In the genomic region with DNA sequence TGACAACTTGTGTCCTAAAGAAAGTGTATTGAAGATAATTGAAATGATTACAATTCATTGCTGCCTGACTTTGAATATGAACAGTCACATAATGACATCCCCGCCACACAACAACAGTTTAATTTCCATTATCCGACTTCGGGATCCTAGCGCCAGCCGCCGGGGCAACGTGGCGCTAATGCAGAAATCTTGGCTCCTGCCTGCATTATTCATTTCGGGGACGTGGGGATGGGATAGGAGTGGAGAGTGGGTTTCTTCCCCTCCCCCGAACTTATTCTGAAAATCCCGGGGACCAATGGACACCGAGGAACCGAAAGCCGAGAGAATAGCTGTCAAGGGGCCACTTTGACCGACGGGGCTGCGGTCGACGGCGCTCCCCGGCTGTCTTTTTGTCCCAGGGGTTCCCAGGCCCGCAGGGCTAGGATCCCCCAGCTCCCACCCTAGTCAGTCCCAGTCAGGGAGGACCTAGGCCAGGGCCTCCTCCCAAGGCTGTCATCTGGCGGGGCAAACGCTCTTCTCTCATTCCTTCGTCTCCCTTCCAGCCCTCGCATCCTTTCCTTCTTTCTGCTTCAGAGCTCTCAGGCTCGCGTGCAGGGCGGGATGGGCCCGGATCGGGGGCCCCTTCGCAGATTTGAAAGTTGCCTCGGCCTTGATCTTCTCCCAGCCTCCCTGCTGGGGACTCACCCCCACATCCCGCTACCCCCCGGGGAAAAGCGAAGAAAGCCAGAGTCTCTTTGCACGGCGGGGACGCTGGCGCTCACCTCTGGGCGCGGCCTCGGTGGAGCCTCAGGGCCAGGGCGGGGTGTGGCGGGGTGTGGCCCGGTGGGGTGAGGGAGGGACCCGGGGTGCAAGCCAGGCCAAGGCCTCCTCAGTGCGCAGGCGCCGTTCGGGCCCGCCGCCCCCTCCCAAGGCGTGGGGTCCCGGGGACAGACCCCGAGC, we compare ENCODE assay signal across 2 cellular contexts.
TF ChIP-seq lines count a peak whose summit lies in the region.

No MANE protein-coding gene starts in this region.

TF ChIP-seq in SK-N-SH, 30 proteins besides CTCF, POLR2A, EP300 and RAD21 (continued from another document):
- TF ChIP-seq EZH2phosphoT487 (IDR thresholded peaks at IDR 0.05; ENCODE audit: borderline replicate concordance, low read depth): 0 out of 2 replicates have a peak, but pooled peaks have one; percentile 38

TF ChIP-seq in SK-N-SH treated with all-trans-retinoic acid at 6 μM for 48 hours, 23 proteins besides CTCF, POLR2A, EP300 and RAD21:
- TF ChIP-seq, protein P1, sequence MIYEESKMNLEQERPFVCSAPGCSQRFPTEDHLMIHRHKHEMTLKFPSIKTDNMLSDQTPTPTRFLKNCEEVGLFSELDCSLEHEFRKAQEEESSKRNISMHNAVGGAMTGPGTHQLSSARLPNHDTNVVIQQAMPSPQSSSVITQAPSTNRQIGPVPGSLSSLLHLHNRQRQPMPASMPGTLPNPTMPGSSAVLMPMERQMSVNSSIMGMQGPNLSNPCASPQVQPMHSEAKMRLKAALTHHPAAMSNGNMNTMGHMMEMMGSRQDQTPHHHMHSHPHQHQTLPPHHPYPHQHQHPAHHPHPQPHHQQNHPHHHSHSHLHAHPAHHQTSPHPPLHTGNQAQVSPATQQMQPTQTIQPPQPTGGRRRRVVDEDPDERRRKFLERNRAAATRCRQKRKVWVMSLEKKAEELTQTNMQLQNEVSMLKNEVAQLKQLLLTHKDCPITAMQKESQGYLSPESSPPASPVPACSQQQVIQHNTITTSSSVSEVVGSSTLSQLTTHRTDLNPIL (CRISPR knock-in tag; IDR thresholded peaks at IDR 0.05; ENCODE audit: low read depth): no peak
- TF ChIP-seq ISL1 (CRISPR knock-in tag; IDR thresholded peaks at IDR 0.05) (no peak), ZNF8 (CRISPR knock-in tag; IDR thresholded peaks at IDR 0.05) (no peak), ZNF70 (CRISPR knock-in tag; IDR thresholded peaks at IDR 0.05) (no peak)
